ENCODE assay signal across 23 cellular contexts in genomic region chr14:34890937-34891336, GRCh38. TPM values are rescaled to one million over a fixed set of nuclear protein-coding genes. Genes with fewer than 3 reads are reported as not detected.
DNase-seq lines count a peak whose midpoint lies in the region; ATAC-seq, FAIRE-seq and TF ChIP-seq lines count a peak whose summit lies in the region.
"Had no signal": no experiment of that assay in that cellular context is flagged by ENCODE, and none has a peak within 500 bp of the region (broad histone marks: within the 10 kb centered on the region; RNA-seq: fewer than 3 reads in every experiment).

No MANE protein-coding gene starts in this region.

- H3K79me2 ChIP-seq in HCT116 (ENCODE audit: insufficient read depth, low read length): no peaks in the 10 kb centered on the region
- H3K79me2 ChIP-seq in K562 (ENCODE audit: control insufficient read depth, insufficient read depth, low read length): no peaks in the 10 kb centered on the region

- no peak for TF ChIP-seq EP300 in K562 (IDR thresholded peaks at IDR 0.05; ENCODE audit: low read length)

- H3K36me3 ChIP-seq in HCT116 (ENCODE audit: control insufficient read depth in 1 of 2, insufficient read depth in 2 of 2, low read length in 2 of 2) (no peaks in the 10 kb centered on the region), K562 (ENCODE audit: control insufficient read depth, insufficient read depth, low read length) (no peaks in the 10 kb centered on the region)
- H3K36me3 ChIP-seq: BE2C, BLaER1 had no signal

- H3K27me3 ChIP-seq in HCT116 (ENCODE audit: insufficient read depth, low read length) (no peaks in the 10 kb centered on the region), K562 (ENCODE audit: control insufficient read depth in 2 of 2, insufficient read depth in 2 of 2, low read length in 2 of 2) (no peaks in the 10 kb centered on the region)
- H3K27me3 ChIP-seq: BE2C, BLaER1 had no signal

- FAIRE-seq in GM12891 (lab: Jason Lieb, UNC) (no peak), K562 (lab: Jason Lieb, UNC) (no peak)
- FAIRE-seq: GM12878 had no signal

- H4K20me1 ChIP-seq in HCT116 (ENCODE audit: insufficient read depth) (no peaks in the 10 kb centered on the region), K562 (replicated peaks; ENCODE audit: control insufficient read depth, insufficient read depth, low read length) (no peaks in the 10 kb centered on the region)
- H4K20me1 ChIP-seq: BLaER1 had no signal

- CTCF ChIA-PET in HCT116 (lab: Charles Lee) (no interaction called here), K562 (lab: Yijun Ruan, JAX; ENCODE audit: low intra/inter-chr PET ratio) (no interaction called here)

- DNase-seq in GM12891 (ENCODE audit: insufficient read length, low spot score): no peak
- no peak for DNase-seq in HCT116 (ENCODE audit: low read depth, low spot score)
- no peak for DNase-seq in K562 (ENCODE audit: extremely low read depth in 1 of 4, low spot score in 3 of 4)
- DNase-seq in NCI-H1092 (lab: John Stamatoyannopoulos, UW): no peak
- no peak for DNase-seq in C1 segment of cervical spinal cord (lab: John Stamatoyannopoulos, UW)
- no peak for DNase-seq in NCI-H1092 treated with DMSO at 0.1 percent for 48 hours (lab: John Stamatoyannopoulos, UW)
- DNase-seq: 8988T; ACHN; BE2C; CD4-positive, alpha-beta memory T cell; CD8-positive, alpha-beta memory T cell; COR-L47; DMS 273 treated with DMSO at 0.1 percent for 48 hours; DMS153; DMS53; DMS79; DND-41; EL; GDM1 had no signal

- H2AFZ ChIP-seq in HCT116 (ENCODE audit: low read depth, low read length, poor library complexity, severe bottlenecking) (peak overlapping the region; percentile 46), K562 (ENCODE audit: low read depth, low read length) (peak overlapping the region; percentile 56; the same call in 1 of the 2 replicates)

- H3K9ac ChIP-seq in HCT116 (ENCODE audit: low read length): no peak overlapping the region
- H3K9ac ChIP-seq in K562 (ENCODE audit: insufficient read depth in 1 of 2, low read depth in 2 of 2, low read length in 2 of 2): no peak overlapping the region
- H3K9ac ChIP-seq: BLaER1 had no signal

- no peak for TF ChIP-seq POLR2A in GM12891 (IDR thresholded peaks at IDR 0.05; ENCODE audit: low read depth, low read length)
- no peak for TF ChIP-seq POLR2A in HCT116 (IDR thresholded peaks at IDR 0.05; ENCODE audit: borderline replicate concordance, extremely low read depth, insufficient read depth, insufficient read length)
- no peak for TF ChIP-seq POLR2A in K562 (conservative IDR thresholded peaks at IDR 0.05)

- H3K4me1 ChIP-seq in HCT116 (ENCODE audit: control insufficient read depth in 1 of 2, insufficient read depth in 2 of 2, low read length in 2 of 2) (peaks cover 0 to 5% of the 10 kb centered on the region in 2 experiments; a peak in 1 of 4 replicates), K562 (replicated peaks in 1 of 2; ENCODE audit: control insufficient read depth in 2 of 2, insufficient read depth in 2 of 2, low read length in 2 of 2) (no peaks in the 10 kb centered on the region)
- H3K4me1 ChIP-seq: BE2C, BLaER1 had no signal

- 0 out of 2 replicates have a peak, but pooled peaks cover 2% of the 10 kb centered on the region for H3K9me2 ChIP-seq in HCT116 (ENCODE audit: insufficient read depth)

- in situ Hi-C loops in K562 (cut with MboI): no loop called here

- H3K27ac ChIP-seq in HCT116 (ENCODE audit: low read depth, low read length) (no peak overlapping the region), K562 (ENCODE audit: extremely low read depth, low read depth, low read length) (no peak overlapping the region)
- H3K27ac ChIP-seq: BLaER1, C4-2B had no signal

- no peak for TF ChIP-seq RAD21 in HCT116 (IDR thresholded peaks at IDR 0.05; ENCODE audit: low read depth)
- TF ChIP-seq RAD21 in K562 (CRISPR knock-in tag; conservative IDR thresholded peaks at IDR 0.05 in 1 of 2, IDR thresholded peaks at IDR 0.05 in 1 of 2): no peak

- no peak for TF ChIP-seq CTCF in HCT116 (IDR thresholded peaks at IDR 0.05 in 2 of 3, conservative IDR thresholded peaks at IDR 0.05 in 1 of 3; ENCODE audit: borderline replicate concordance in 1 of 3, insufficient read depth in 1 of 3, low read depth in 2 of 3, low read length in 2 of 3)
- TF ChIP-seq CTCF in K562 (IDR thresholded peaks at IDR 0.05 in 2 of 3, conservative IDR thresholded peaks at IDR 0.05 in 1 of 3; ENCODE audit: insufficient read depth in 2 of 3, low read depth in 1 of 3, low read length in 3 of 3): no peak

- WGBS in K562 (ENCODE audit: insufficient coverage, low coverage, missing lambda C conversion rate): 0% methylated on average over 1 of the region's 1 CpG

- no peak overlapping the region for H3K4me3 ChIP-seq in HCT116 (replicated peaks in 1 of 2; ENCODE audit: low read depth in 1 of 2, low read length in 2 of 2)
- H3K4me3 ChIP-seq in K562: no peak overlapping the region
- H3K4me3 ChIP-seq: BLaER1, GM12878 had no signal

- no peaks in the 10 kb centered on the region for H3K9me1 ChIP-seq in K562 (ENCODE audit: control insufficient read depth, insufficient read depth, low read length)

- intact Hi-C loops in HCT116 (cut with micrococcal nuclease): no loop called here
- intact Hi-C loops in K562 (cut with micrococcal nuclease): no loop called here

- H3K4me2 ChIP-seq in HCT116 (ENCODE audit: low read length): no peak overlapping the region
- H3K4me2 ChIP-seq in K562 (ENCODE audit: insufficient read depth, low read length): no peak overlapping the region
- H3K4me2 ChIP-seq: BLaER1 had no signal

- ATAC-seq in HCT116: no peak
- no peak for ATAC-seq in K562
- ATAC-seq in GM19324 (IDR thresholded peaks at IDR 0.05; ENCODE audit: low FRiP score, unreplicated experiment): no peak
- ATAC-seq: GM12878 had no signal

- RAD21 ChIA-PET in HCT116 (lab: Charles Lee; ENCODE audit: low non-redundant PET in 1 of 2, low total read pairs in 2 of 2, uncharacterized antibody in 2 of 2, unreplicated experiment in 2 of 2): no interaction called here

- no TSS peak for BruUV-seq in HCT116 (replicated peaks; lab: Mats Ljungman, UMichigan)
- BruUV-seq in K562 (replicated peaks; lab: Mats Ljungman, UMichigan): no TSS peak

- H3K9me3 ChIP-seq in HCT116 (ENCODE audit: control insufficient read depth in 1 of 2, insufficient read depth in 1 of 2, low read depth in 1 of 2, low read length in 2 of 2) (no peaks in the 10 kb centered on the region), K562 (replicated peaks; ENCODE audit: control insufficient read depth, insufficient read depth, low read depth, low read length) (no peaks in the 10 kb centered on the region)
- H3K9me3 ChIP-seq: BE2C, BLaER1 had no signal

- POLR2A ChIA-PET in HCT116 (lab: Charles Lee): no interaction called here
- POLR2A ChIA-PET in K562 (lab: Yijun Ruan, JAX): no interaction called here

TF ChIP-seq in GM12891, 5 proteins besides CTCF, POLR2A, EP300 and RAD21:
- TF ChIP-seq TAF1 (IDR thresholded peaks at IDR 0.05; ENCODE audit: low read depth, low read length): no peak
- TF ChIP-seq PAX5 (IDR thresholded peaks at IDR 0.05; ENCODE audit: insufficient read depth, low read length, severe bottlenecking): no peak
- no peak for TF ChIP-seq POU2F2 (IDR thresholded peaks at IDR 0.05; ENCODE audit: low read depth, low read length)
- peak; percentile 40; the same call in 1 of the 2 replicates for TF ChIP-seq SPI1 (IDR thresholded peaks at IDR 0.05; ENCODE audit: low read depth, low read length)
- TF ChIP-seq POLR2AphosphoS5 (IDR thresholded peaks at IDR 0.05; ENCODE audit: low read depth, low read length): no peak

TF ChIP-seq in HCT116, 20 proteins besides CTCF, POLR2A, EP300 and RAD21:
- TF ChIP-seq ELF1 (IDR thresholded peaks at IDR 0.05; ENCODE audit: borderline replicate concordance, low read depth): no peak

TF ChIP-seq in K562, 482 proteins besides CTCF, POLR2A, EP300 and RAD21 (continues in another document):
- TF ChIP-seq MCM2 (IDR thresholded peaks at IDR 0.05; ENCODE audit: low read depth) (no peak), ZNF124 (CRISPR knock-in tag; IDR thresholded peaks at IDR 0.05) (no peak), SPI1 (IDR thresholded peaks at IDR 0.05; ENCODE audit: borderline replicate concordance, low read depth, low read length) (peak; percentile 61; the same call in 1 of the 2 replicates), MEF2A (IDR thresholded peaks at IDR 0.05; ENCODE audit: control insufficient read depth, low read depth, low read length) (peak; percentile 64; the same call in 1 of the 2 replicates), ZBTB9 (CRISPR knock-in tag; IDR thresholded peaks at IDR 0.05) (no peak)

RNA-seq across cellular contexts. Expression of gene BAZ1A, which starts 15.8 kb away (rescaled TPM):
- polyA plus RNA-seq in GM12891 (2012; ENCODE audit: low read depth, missing spikeins): 27.6 TPM
- 24.2 TPM for total RNA-seq in HCT116 (2021; ENCODE audit: unreplicated experiment)
- 9.4 and 13.0 TPM in 2 replicates for polyA plus RNA-seq in HCT116 (2012)
- total RNA-seq in K562 (2011; cell fraction: chromatin; rRNA removed; ENCODE audit: low replicate concordance): 25.3 and 90.1 TPM in 2 replicates
- 11.5 and 18.0 TPM in 2 replicates for total RNA-seq in K562 (2011; cell fraction: nucleolus; rRNA removed)
- 31.5 and 39.1 TPM in 2 replicates for total RNA-seq in K562 (2011; cell fraction: nucleoplasm; rRNA removed)
- total RNA-seq in K562 (2014; rRNA removed): 39.1 and 41.3 TPM in 2 replicates
- total RNA-seq in K562 (2014; rRNA removed; fragmentation: Illumina TruSeq; extraction: Trizol): 64.4 and 77.5 TPM in 2 replicates
- total RNA-seq in K562 (2015; rRNA removed; fragmentation: Illumina TruSeq; extraction: Trizol): 59.9 and 71.2 TPM in 2 replicates
- total RNA-seq in K562 (2021): 31.0 and 36.0 TPM in 2 replicates
- polyA plus RNA-seq in K562 (2011; rRNA removed): 31.2 and 43.8 TPM in 2 replicates
- polyA plus RNA-seq in K562 (2011; cell fraction: cytosol; rRNA removed): 7.2 and 10.8 TPM in 2 replicates
- polyA plus RNA-seq in K562 (2011; cell fraction: nucleus; rRNA removed): 14.1 and 17.0 TPM in 2 replicates
- polyA plus RNA-seq in K562 (2012): 17.6 and 27.0 TPM in 2 replicates
- polyA plus RNA-seq in K562 (2014; fragmentation: Illumina TruSeq; extraction: Trizol): 42.3 and 51.5 TPM in 2 replicates
- 10 to 100 TPM; 22.0 to 23.6 TPM for polyA plus RNA-seq in K562 (2014; fragmentation: Nextera tagmentation; extraction: Ambion mirVana)
- polyA plus RNA-seq in K562 (2014; rRNA removed): 31.0 and 37.9 TPM in 2 replicates
- polyA minus RNA-seq in K562 (2011; rRNA and poly(A)+ RNA removed): 54.2 and 72.7 TPM in 2 replicates
- 20.6 and 32.6 TPM in 2 replicates for polyA minus RNA-seq in K562 (2011; cell fraction: cytosol; rRNA and poly(A)+ RNA removed)
- 14.7 and 20.2 TPM in 2 replicates for polyA minus RNA-seq in K562 (2011; cell fraction: nucleus; rRNA and poly(A)+ RNA removed)
